20 cellular contexts compared by ENCODE assay signal in the genomic region with DNA sequence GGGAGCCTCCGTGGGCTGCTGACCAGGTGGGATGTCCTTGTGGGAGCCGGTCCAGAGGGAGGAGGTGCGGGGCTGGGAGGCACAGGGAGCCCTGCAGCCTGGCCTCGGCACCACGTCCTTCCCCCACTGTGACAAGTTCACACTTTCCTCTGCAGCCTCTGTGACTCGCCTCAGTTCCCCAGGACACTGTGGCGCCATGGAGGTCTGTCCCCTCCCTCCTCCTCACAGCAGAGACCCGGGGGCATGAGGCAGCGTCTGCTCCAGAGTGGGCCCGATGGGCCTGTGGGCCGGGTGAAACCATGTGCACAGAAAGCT. TPM values are rescaled to one million over a fixed set of nuclear protein-coding genes. Genes with fewer than 3 reads are reported as not detected.
A peak's percentile ranks its signal among the peaks of the same experiment; 100 is the strongest.
DNase-seq lines count a peak whose midpoint lies in the region; ATAC-seq and TF ChIP-seq lines count a peak whose summit lies in the region.
"Had no signal": no experiment of that assay in that cellular context is flagged by ENCODE, and none has a peak within 500 bp of the region (broad histone marks: within the 10 kb centered on the region; RNA-seq: fewer than 3 reads in every experiment).

No MANE protein-coding gene starts in this region.

- H3K27me3 ChIP-seq in H7 (ENCODE audit: control insufficient read depth, insufficient read depth, low read length): no peaks in the 10 kb centered on the region
- H3K27me3 ChIP-seq in osteoblast (ENCODE audit: insufficient read depth, low read length): peaks cover 3% of the 10 kb centered on the region
- peaks cover 37% of the 10 kb centered on the region for H3K27me3 ChIP-seq in suprapubic skin
- peaks cover 2% of the 10 kb centered on the region for H3K27me3 ChIP-seq in foreskin keratinocyte
- H3K27me3 ChIP-seq: MG63 had no signal

- H3K4me1 ChIP-seq in osteoblast (ENCODE audit: insufficient read depth, low read length): peaks cover 6% of the 10 kb centered on the region
- H3K4me1 ChIP-seq in suprapubic skin: no peaks in the 10 kb centered on the region
- no peaks in the 10 kb centered on the region for H3K4me1 ChIP-seq in foreskin keratinocyte
- H3K4me1 ChIP-seq: BLaER1 treated with 17β-estradiol and CSF1 and Interleukin-3, amounts not matched to agents 10 nM and 100 nM had no signal

- TF ChIP-seq CTCF in WTC11 (IDR thresholded peaks at IDR 0.05): no peak
- TF ChIP-seq CTCF in osteoblast (IDR thresholded peaks at IDR 0.05; ENCODE audit: extremely low read depth, low read depth, low read length): no peak
- TF ChIP-seq CTCF in suprapubic skin (IDR thresholded peaks at IDR 0.05): no peak
- TF ChIP-seq CTCF in foreskin keratinocyte (conservative IDR thresholded peaks at IDR 0.05): no peak

- POLR2A ChIA-PET in WTC11 (lab: Charles Lee): no interaction called here

- DNase-seq in H7 (peak; percentile 68), WTC11 (ENCODE audit: low spot score) (peak; percentile 6), osteoblast (ENCODE audit: insufficient read length, low spot score, missing footprints) (peak; percentile 79), suprapubic skin (ENCODE audit: low spot score in 2 of 2) (peak; percentile 29 to 59), foreskin keratinocyte (no peak), NCI-H1092 treated with DMSO at 0.1 percent for 48 hours (lab: John Stamatoyannopoulos, UW) (no peak)
- DNase-seq: IMR-90; KG1; MG63; NCI-H2029; NCI-H446 treated with DMSO at 0.1 percent for 48 hours; NCI-H82; NK-92 treated with Interleukin-12 subunit alpha and Interleukin-12 subunit beta, amount 100 ng/mL, for 24 hours; PC-3; RPMI8226; SHP77 treated with DMSO at 0.1 percent for 48 hours had no signal

- no peaks in the 10 kb centered on the region for H3K79me2 ChIP-seq in osteoblast (ENCODE audit: insufficient read depth, low read length)

- CTCF ChIA-PET in WTC11 (lab: Charles Lee): no interaction called here

- H3K27ac Mint-ChIP-seq in WTC11: no peak overlapping the region
- H3K27ac Mint-ChIP-seq: CD4-positive, alpha-beta T cell had no signal

- H3K36me3 Mint-ChIP-seq in WTC11: peaks cover 3% of the 10 kb centered on the region; the same call in 1 of the 2 replicates

- peaks cover 30% of the 10 kb centered on the region for H3K9me3 Mint-ChIP-seq in WTC11

- no peak overlapping the region for H3K4me3 ChIP-seq in H7 (ENCODE audit: insufficient read depth, low read depth, low read length)
- no peak overlapping the region for H3K4me3 ChIP-seq in osteoblast (ENCODE audit: insufficient read depth, low read length)
- no peak overlapping the region for H3K4me3 ChIP-seq in suprapubic skin
- H3K4me3 ChIP-seq: BLaER1 treated with 17β-estradiol and CSF1 and Interleukin-3, amounts not matched to agents 10 nM and 100 nM; MG63; SK-N-MC had no signal

- no peak for TF ChIP-seq POLR2A in suprapubic skin (IDR thresholded peaks at IDR 0.05)

- ATAC-seq in WTC11 (no peak), foreskin keratinocyte (no peak), HG02798 (IDR thresholded peaks at IDR 0.05; ENCODE audit: poor library complexity, unreplicated experiment) (no peak)
- ATAC-seq: PC-3 had no signal

- H3K36me3 ChIP-seq in H7 (replicated peaks; ENCODE audit: control insufficient read depth, insufficient read depth, low read length) (no peaks in the 10 kb centered on the region), osteoblast (ENCODE audit: insufficient read depth, low read length) (no peaks in the 10 kb centered on the region), suprapubic skin (no peaks in the 10 kb centered on the region)
- H3K36me3 ChIP-seq: BLaER1 treated with 17β-estradiol and CSF1 and Interleukin-3, amounts not matched to agents 10 nM and 100 nM; MG63 had no signal

- H3K4me2 ChIP-seq in osteoblast (ENCODE audit: insufficient read depth, low read length): no peak overlapping the region
- H3K4me2 ChIP-seq: BLaER1 treated with 17β-estradiol and CSF1 and Interleukin-3, amounts not matched to agents 10 nM and 100 nM had no signal

- no peaks in the 10 kb centered on the region for H3K4me1 Mint-ChIP-seq in WTC11

- H4K20me1 ChIP-seq in osteoblast (ENCODE audit: insufficient read depth, low read length): no peaks in the 10 kb centered on the region

- no peak for TF ChIP-seq EP300 in suprapubic skin (IDR thresholded peaks at IDR 0.05)

- H3K27ac ChIP-seq in osteoblast (ENCODE audit: low read depth, low read length) (no peak overlapping the region), suprapubic skin (no peak overlapping the region), foreskin keratinocyte (no peak overlapping the region)
- H3K27ac ChIP-seq: BLaER1 treated with 17β-estradiol and CSF1 and Interleukin-3, amounts not matched to agents 10 nM and 100 nM; SK-N-MC had no signal

- peaks cover 2% of the 10 kb centered on the region for H3K9me3 ChIP-seq in osteoblast (ENCODE audit: low read depth, low read length)
- peaks cover 4% of the 10 kb centered on the region for H3K9me3 ChIP-seq in suprapubic skin

- no peak overlapping the region for H2AFZ ChIP-seq in osteoblast (ENCODE audit: low read length)

- H3K4me3 Mint-ChIP-seq in WTC11: no peak overlapping the region
- H3K4me3 Mint-ChIP-seq: CD4-positive, alpha-beta T cell had no signal

- H3K27me3 Mint-ChIP-seq in WTC11 (ENCODE audit: low read depth): peaks cover 11% of the 10 kb centered on the region

- 71% methylated on average over 9 of the region's 11 CpGs for WGBS in suprapubic skin

TF ChIP-seq in WTC11, 78 proteins besides CTCF, POLR2A, EP300 and RAD21 (continues in another document):
- TF ChIP-seq OVOL2 (CRISPR knock-in tag; IDR thresholded peaks at IDR 0.05; ENCODE audit: borderline replicate concordance) (no peak), TCF7 (CRISPR knock-in tag; IDR thresholded peaks at IDR 0.05; ENCODE audit: low read depth) (no peak), GTF2I (CRISPR knock-in tag; conservative IDR thresholded peaks at IDR 0.05) (no peak), ETV6 (CRISPR knock-in tag; IDR thresholded peaks at IDR 0.05) (no peak), MXD4 (CRISPR knock-in tag; IDR thresholded peaks at IDR 0.05; ENCODE audit: borderline replicate concordance) (no peak)
- TF ChIP-seq, protein P1, sequence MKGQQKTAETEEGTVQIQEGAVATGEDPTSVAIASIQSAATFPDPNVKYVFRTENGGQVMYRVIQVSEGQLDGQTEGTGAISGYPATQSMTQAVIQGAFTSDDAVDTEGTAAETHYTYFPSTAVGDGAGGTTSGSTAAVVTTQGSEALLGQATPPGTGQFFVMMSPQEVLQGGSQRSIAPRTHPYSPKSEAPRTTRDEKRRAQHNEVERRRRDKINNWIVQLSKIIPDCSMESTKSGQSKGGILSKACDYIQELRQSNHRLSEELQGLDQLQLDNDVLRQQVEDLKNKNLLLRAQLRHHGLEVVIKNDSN (CRISPR knock-in tag; IDR thresholded peaks at IDR 0.05): no peak
- TF ChIP-seq, protein P2, sequence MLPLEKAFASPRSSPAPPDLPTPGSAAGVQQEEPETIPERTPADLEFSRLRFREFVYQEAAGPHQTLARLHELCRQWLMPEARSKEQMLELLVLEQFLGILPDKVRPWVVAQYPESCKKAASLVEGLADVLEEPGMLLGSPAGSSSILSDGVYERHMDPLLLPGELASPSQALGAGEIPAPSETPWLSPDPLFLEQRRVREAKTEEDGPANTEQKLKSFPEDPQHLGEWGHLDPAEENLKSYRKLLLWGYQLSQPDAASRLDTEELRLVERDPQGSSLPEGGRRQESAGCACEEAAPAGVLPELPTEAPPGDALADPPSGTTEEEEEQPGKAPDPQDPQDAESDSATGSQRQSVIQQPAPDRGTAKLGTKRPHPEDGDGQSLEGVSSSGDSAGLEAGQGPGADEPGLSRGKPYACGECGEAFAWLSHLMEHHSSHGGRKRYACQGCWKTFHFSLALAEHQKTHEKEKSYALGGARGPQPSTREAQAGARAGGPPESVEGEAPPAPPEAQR (CRISPR knock-in tag; IDR thresholded peaks at IDR 0.05): no peak
- TF ChIP-seq, protein P3, sequence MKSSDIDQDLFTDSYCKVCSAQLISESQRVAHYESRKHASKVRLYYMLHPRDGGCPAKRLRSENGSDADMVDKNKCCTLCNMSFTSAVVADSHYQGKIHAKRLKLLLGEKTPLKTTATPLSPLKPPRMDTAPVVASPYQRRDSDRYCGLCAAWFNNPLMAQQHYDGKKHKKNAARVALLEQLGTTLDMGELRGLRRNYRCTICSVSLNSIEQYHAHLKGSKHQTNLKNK (CRISPR knock-in tag; IDR thresholded peaks at IDR 0.05): no peak
- TF ChIP-seq, protein P4, sequence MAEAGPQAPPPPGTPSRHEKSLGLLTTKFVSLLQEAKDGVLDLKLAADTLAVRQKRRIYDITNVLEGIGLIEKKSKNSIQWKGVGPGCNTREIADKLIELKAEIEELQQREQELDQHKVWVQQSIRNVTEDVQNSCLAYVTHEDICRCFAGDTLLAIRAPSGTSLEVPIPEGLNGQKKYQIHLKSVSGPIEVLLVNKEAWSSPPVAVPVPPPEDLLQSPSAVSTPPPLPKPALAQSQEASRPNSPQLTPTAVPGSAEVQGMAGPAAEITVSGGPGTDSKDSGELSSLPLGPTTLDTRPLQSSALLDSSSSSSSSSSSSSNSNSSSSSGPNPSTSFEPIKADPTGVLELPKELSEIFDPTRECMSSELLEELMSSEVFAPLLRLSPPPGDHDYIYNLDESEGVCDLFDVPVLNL (CRISPR knock-in tag; IDR thresholded peaks at IDR 0.05; ENCODE audit: borderline replicate concordance, low read depth): no peak
- TF ChIP-seq, protein P5, sequence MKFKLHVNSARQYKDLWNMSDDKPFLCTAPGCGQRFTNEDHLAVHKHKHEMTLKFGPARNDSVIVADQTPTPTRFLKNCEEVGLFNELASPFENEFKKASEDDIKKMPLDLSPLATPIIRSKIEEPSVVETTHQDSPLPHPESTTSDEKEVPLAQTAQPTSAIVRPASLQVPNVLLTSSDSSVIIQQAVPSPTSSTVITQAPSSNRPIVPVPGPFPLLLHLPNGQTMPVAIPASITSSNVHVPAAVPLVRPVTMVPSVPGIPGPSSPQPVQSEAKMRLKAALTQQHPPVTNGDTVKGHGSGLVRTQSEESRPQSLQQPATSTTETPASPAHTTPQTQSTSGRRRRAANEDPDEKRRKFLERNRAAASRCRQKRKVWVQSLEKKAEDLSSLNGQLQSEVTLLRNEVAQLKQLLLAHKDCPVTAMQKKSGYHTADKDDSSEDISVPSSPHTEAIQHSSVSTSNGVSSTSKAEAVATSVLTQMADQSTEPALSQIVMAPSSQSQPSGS (CRISPR knock-in tag; IDR thresholded peaks at IDR 0.05; ENCODE audit: borderline replicate concordance, low read depth): no peak

RNA-seq across cellular contexts. Expression of a gene that starts 27.3 kb away (rescaled TPM):
- total RNA-seq in H7 (2014; rRNA removed; shearing (Covaris generic)): 0.14 and 0.18 TPM in 2 replicates
- total RNA-seq in WTC11 (2021): 0.34 to 0.62 TPM (median 0.50 TPM) in 3 replicates
- not detected in 2 replicates for total RNA-seq in osteoblast
- not detected for total RNA-seq in suprapubic skin
- not detected in 2 replicates for total RNA-seq in foreskin keratinocyte
- polyA plus RNA-seq in foreskin keratinocyte: not detected in 2 replicates
- total RNA-seq: CD4-positive, alpha-beta T cell; IMR-90; PC-3 had no signal
- polyA plus RNA-seq: IMR-90 had no signal

Comparison
In these comparisons a context has a peak if more than half of its experiments do, and no peak if none do; other contexts are left out.
1. DNase-seq: peak in H7 (single experiment), WTC11 (single experiment), osteoblast (single experiment) and suprapubic skin (2 of 2); none in foreskin keratinocyte (0 of 2) and NCI-H1092 treated with DMSO at 0.1 percent for 48 hours (single experiment).